9 cellular contexts compared by ENCODE assay signal in genomic region chr2:219104107-219105050, GRCh38. TPM values are rescaled to one million over a fixed set of nuclear protein-coding genes. Genes with fewer than 3 reads are reported as not detected.
DNase-seq lines count a peak whose midpoint lies in the region; ATAC-seq and TF ChIP-seq lines count a peak whose summit lies in the region.
"Had no signal": no experiment of that assay in that cellular context is flagged by ENCODE, and none has a peak within 500 bp of the region (broad histone marks: within the 10 kb centered on the region; RNA-seq: fewer than 3 reads in every experiment).

No MANE protein-coding gene starts in this region.

- H3F3A ChIP-seq in neural progenitor cell (ENCODE audit: low read depth): no peaks in the 10 kb centered on the region

- H3K4me3 Mint-ChIP-seq in activated naive CD4-positive, alpha-beta T cell treated with anti-CD3 and anti-CD28 coated beads, Interleukin-2, amount 10 ng/mL, durations not matched to agents 7 days and 5 days: no peak overlapping the region
- H3K4me3 Mint-ChIP-seq in endodermal cell (no peak overlapping the region), neural progenitor cell (no peak overlapping the region)

- H3K36me3 ChIP-seq in endodermal cell (ENCODE audit: control insufficient read depth, insufficient read depth, low read length) (no peaks in the 10 kb centered on the region), neural progenitor cell (no peaks in the 10 kb centered on the region), vagina (no peaks in the 10 kb centered on the region)

- no peaks in the 10 kb centered on the region for H3K9me3 ChIP-seq in endodermal cell (ENCODE audit: control insufficient read depth, low read length)
- H3K9me3 ChIP-seq in neural progenitor cell (ENCODE audit: low read depth): no peaks in the 10 kb centered on the region
- H3K9me3 ChIP-seq in vagina: no peaks in the 10 kb centered on the region

- intact Hi-C loops in vagina (cut with DNase I): no loop called here

- H3K36me3 Mint-ChIP-seq in activated naive CD4-positive, alpha-beta T cell treated with anti-CD3 and anti-CD28 coated beads, Interleukin-2, amount 50 U/mL, for 72 hours: no peaks in the 10 kb centered on the region
- H3K36me3 Mint-ChIP-seq in activated naive CD4-positive, alpha-beta T cell treated with anti-CD3 and anti-CD28 coated beads, Interleukin-2, amount 10 ng/mL, durations not matched to agents 7 days and 5 days: no peaks in the 10 kb centered on the region
- H3K36me3 Mint-ChIP-seq in endodermal cell (ENCODE audit: low read depth): peaks cover 2% of the 10 kb centered on the region
- H3K36me3 Mint-ChIP-seq in neural progenitor cell: no peaks in the 10 kb centered on the region

- no peaks in the 10 kb centered on the region for H3K27me3 Mint-ChIP-seq in activated naive CD4-positive, alpha-beta T cell treated with anti-CD3 and anti-CD28 coated beads, Interleukin-2, amount 10 ng/mL, durations not matched to agents 7 days and 5 days
- H3K27me3 Mint-ChIP-seq in endodermal cell (ENCODE audit: insufficient read depth): peaks cover 4% of the 10 kb centered on the region
- no peaks in the 10 kb centered on the region for H3K27me3 Mint-ChIP-seq in neural progenitor cell (ENCODE audit: insufficient read depth, low read depth)

- peaks cover 2% of the 10 kb centered on the region for H4K20me1 ChIP-seq in neural progenitor cell (ENCODE audit: low read depth)

- H3K4me1 Mint-ChIP-seq in activated naive CD4-positive, alpha-beta T cell treated with anti-CD3 and anti-CD28 coated beads, Interleukin-2, amount 10 ng/mL, durations not matched to agents 7 days and 5 days: peaks cover 3% of the 10 kb centered on the region
- H3K4me1 Mint-ChIP-seq in endodermal cell (peaks cover 5% of the 10 kb centered on the region), neural progenitor cell (peaks cover 3% of the 10 kb centered on the region)

- TF ChIP-seq POLR2A in vagina (IDR thresholded peaks at IDR 0.05): no peak

- CTCF ChIA-PET in activated naive CD4-positive, alpha-beta T cell treated with anti-CD3 and anti-CD28 coated beads, Interleukin-2, amount 10 ng/mL, durations not matched to agents 7 days and 5 days (lab: Charles Lee): interaction anchor here (0.6 to 4.1 kb wide), 36 partner anchors 8 to 590 kb away, joined by 3 to 46 read pairs (median 4); no protein-coding TSS in a partner anchor

- TF ChIP-seq CTCF in endodermal cell (conservative IDR thresholded peaks at IDR 0.05): peak; percentile 91
- TF ChIP-seq CTCF in neural progenitor cell (IDR thresholded peaks at IDR 0.05): peak; percentile 82
- peak in 1 of 3 experiments; percentile 19 for TF ChIP-seq CTCF in vagina (IDR thresholded peaks at IDR 0.05)

- H3K27me3 ChIP-seq in endodermal cell (ENCODE audit: control insufficient read depth, insufficient read depth, low read length, poor library complexity, severe bottlenecking) (no peaks in the 10 kb centered on the region), neural progenitor cell (no peaks in the 10 kb centered on the region), vagina (no peaks in the 10 kb centered on the region)

- H3K4me2 ChIP-seq in neural progenitor cell: no peak overlapping the region

- WGBS in endodermal cell (ENCODE audit: insufficient coverage in 1 of 2, insufficient read length in 1 of 2), 2 experiments: 53 to 86% methylated on average over 2 to 3 of the region's 4 CpGs

- ATAC-seq in activated naive CD4-positive, alpha-beta T cell treated with anti-CD3 and anti-CD28 coated beads, Interleukin-2, amount 50 U/mL, for 72 hours: peak; percentile 74 to 79
- ATAC-seq in HG03342 (IDR thresholded peaks at IDR 0.05; ENCODE audit: unreplicated experiment): peak; percentile 68
- ATAC-seq in HG03139 (IDR thresholded peaks at IDR 0.05; ENCODE audit: unreplicated experiment): no peak

- H2AFZ ChIP-seq in neural progenitor cell (replicated peaks): no peak overlapping the region

- H3K27ac ChIP-seq in endodermal cell (ENCODE audit: low read depth, low read length) (no peak overlapping the region), neural progenitor cell (no peak overlapping the region), vagina (no peak overlapping the region)

- DNase-seq in activated naive CD4-positive, alpha-beta T cell treated with anti-CD3 and anti-CD28 coated beads, Interleukin-2, amount 50 U/mL, for 72 hours (ENCODE audit: low spot score in 2 of 2): peak in 1 of 2 donors; percentile 22
- DNase-seq in activated naive CD4-positive, alpha-beta T cell treated with anti-CD3 and anti-CD28 coated beads, Interleukin-2, amount 10 ng/mL, durations not matched to agents 7 days and 5 days: no peak
- DNase-seq in RKO (ENCODE audit: low spot score) (peak; percentile 54), endodermal cell (peak; percentile 78), neural progenitor cell (ENCODE audit: low spot score) (peak; percentile 67), vagina (ENCODE audit: extremely low spot score in 2 of 2) (no peak)

- H3K4me1 ChIP-seq in endodermal cell (ENCODE audit: control insufficient read depth, insufficient read depth, low read length): no peaks in the 10 kb centered on the region
- peaks cover 3% of the 10 kb centered on the region for H3K4me1 ChIP-seq in neural progenitor cell
- H3K4me1 ChIP-seq in vagina: peaks cover 10% of the 10 kb centered on the region

- peak overlapping the region in 1 of 2 donors; percentile 54 for H3K27ac Mint-ChIP-seq in activated naive CD4-positive, alpha-beta T cell treated with anti-CD3 and anti-CD28 coated beads, Interleukin-2, amount 50 U/mL, for 72 hours
- no peak overlapping the region for H3K27ac Mint-ChIP-seq in activated naive CD4-positive, alpha-beta T cell treated with anti-CD3 and anti-CD28 coated beads, Interleukin-2, amount 10 ng/mL, durations not matched to agents 7 days and 5 days
- no peak overlapping the region for H3K27ac Mint-ChIP-seq in endodermal cell
- H3K27ac Mint-ChIP-seq in neural progenitor cell: no peak overlapping the region

- no peaks in the 10 kb centered on the region for H3K79me2 ChIP-seq in neural progenitor cell (ENCODE audit: low read depth)

- no peaks in the 10 kb centered on the region for H3K9me3 Mint-ChIP-seq in activated naive CD4-positive, alpha-beta T cell treated with anti-CD3 and anti-CD28 coated beads, Interleukin-2, amount 50 U/mL, for 72 hours
- no peaks in the 10 kb centered on the region for H3K9me3 Mint-ChIP-seq in activated naive CD4-positive, alpha-beta T cell treated with anti-CD3 and anti-CD28 coated beads, Interleukin-2, amount 10 ng/mL, durations not matched to agents 7 days and 5 days
- H3K9me3 Mint-ChIP-seq in endodermal cell: no peaks in the 10 kb centered on the region
- H3K9me3 Mint-ChIP-seq in neural progenitor cell: no peaks in the 10 kb centered on the region

- H3K9ac ChIP-seq in endodermal cell (ENCODE audit: extremely low read depth, low read length, poor library complexity, severe bottlenecking): no peak overlapping the region
- H3K9ac ChIP-seq in neural progenitor cell: no peak overlapping the region

- no peak overlapping the region for H3K4me3 ChIP-seq in endodermal cell (ENCODE audit: low read length)
- no peak overlapping the region for H3K4me3 ChIP-seq in neural progenitor cell
- no peak overlapping the region for H3K4me3 ChIP-seq in vagina

RNA-seq across cellular contexts. Expression of gene IHH, which starts 43.7 kb away (rescaled TPM):
- total RNA-seq in activated naive CD4-positive, alpha-beta T cell treated with anti-CD3 and anti-CD28 coated beads, Interleukin-2, amount 50 U/mL, for 72 hours: under 1 TPM in 1 of 2 donors, not detected in 1; 0.14 TPM
- total RNA-seq in endodermal cell (10 to 100 TPM in 1 of 2 donors, 1 to 10 TPM in 1; 2.1 to 10.3 TPM), neural progenitor cell (ENCODE audit: low replicate concordance) (0.06 TPM in 1 of 2 replicates, not detected in the other), vagina (not detected)
- polyA plus RNA-seq in endodermal cell (2013, experiment 1 of 2): 6.9 TPM
- polyA plus RNA-seq in endodermal cell (2013, experiment 2 of 2): 3.5 TPM
- total RNA-seq: urinary bladder had no signal

RNA-seq across cellular contexts. Expression of gene NHEJ1, which starts 56.2 kb away (rescaled TPM):
- total RNA-seq in activated naive CD4-positive, alpha-beta T cell treated with anti-CD3 and anti-CD28 coated beads, Interleukin-2, amount 50 U/mL, for 72 hours: 10 to 100 TPM; 20.9 to 25.0 TPM
- total RNA-seq in endodermal cell (10 to 100 TPM; 16.2 to 27.4 TPM), neural progenitor cell (ENCODE audit: low replicate concordance) (23.9 and 25.5 TPM in 2 replicates), vagina (17.7 TPM)
- polyA plus RNA-seq in endodermal cell (2013, experiment 1 of 2): 23.4 TPM
- 19.8 TPM for polyA plus RNA-seq in endodermal cell (2013, experiment 2 of 2)

Comparison
In these comparisons a context has a peak if more than half of its experiments do, and no peak if none do; other contexts are left out.
1. DNase-seq: peak in RKO (single experiment), endodermal cell (single experiment) and neural progenitor cell (single experiment); none in activated naive CD4-positive, alpha-beta T cell treated with anti-CD3 and anti-CD28 coated beads, Interleukin-2, amount 10 ng/mL, durations not matched to agents 7 days and 5 days (single experiment) and vagina (0 of 2).